Comparison of ENCODE assay signal across 8 cellular contexts in genomic region chr17:46191332-46192210, GRCh38. TPM values are rescaled to one million over a fixed set of nuclear protein-coding genes. Genes with fewer than 3 reads are reported as not detected.
A peak's percentile ranks its signal among the peaks of the same experiment; 100 is the strongest.
DNase-seq lines count a peak whose midpoint lies in the region; ATAC-seq and TF ChIP-seq lines count a peak whose summit lies in the region.

No MANE protein-coding gene starts in this region.

- peak overlapping the region; percentile 97 for H3K4me3 Mint-ChIP-seq in activated CD4-positive, alpha-beta T cell treated with anti-CD3 and anti-CD28 coated beads, Interleukin-2, amount 10 ng/mL, durations not matched to agents 24 days and 14 days
- H3K4me3 Mint-ChIP-seq in T-helper 17 cell (peak overlapping the region; percentile 100), endodermal cell (peak overlapping the region; percentile 89)

- 0 to 3% methylated on average over 6 to 16 of the region's 21 CpGs for WGBS in endodermal cell (ENCODE audit: insufficient coverage in 1 of 2, insufficient read length in 1 of 2), 2 experiments
- 0 to 1% methylated on average over 21 of the region's 21 CpGs for WGBS in aorta, 2 donors

- H3K79me2 ChIP-seq in MM.1S (ENCODE audit: low read length), result peaks cover 75% of the 10 kb centered on the region

- intact Hi-C loops in activated CD4-positive, alpha-beta T cell treated with anti-CD3 and anti-CD28 coated beads, Interleukin-2, amount 10 ng/mL, durations not matched to agents 24 days and 14 days (cut with micrococcal nuclease), result loop anchor here (2.0 to 5.0 kb wide), 4 partner anchors 13 to 874 kb away; partner anchors contain the start of genes GOSR2 and MAP3K14
- intact Hi-C loops in aorta (cut with DNase I), result loop anchor here (5.0 kb wide), 3 partner anchors 34 to 149 kb away; no protein-coding TSS in a partner anchor

- peak overlapping the region; percentile 99 for H3K27ac Mint-ChIP-seq in activated CD4-positive, alpha-beta T cell treated with anti-CD3 and anti-CD28 coated beads, Interleukin-2, amount 10 ng/mL, durations not matched to agents 24 days and 14 days
- H3K27ac Mint-ChIP-seq in T-helper 17 cell, result peak overlapping the region; percentile 99
- peak overlapping the region; percentile 93 for H3K27ac Mint-ChIP-seq in endodermal cell

- H2AFZ ChIP-seq in MM.1S (ENCODE audit: low read length), result no peak overlapping the region

- DNase-seq in activated CD4-positive, alpha-beta T cell treated with anti-CD3 and anti-CD28 coated beads, Interleukin-2, amount 10 ng/mL, durations not matched to agents 24 days and 14 days, result peak; percentile 82
- no peak for DNase-seq in activated CD4-positive, alpha-beta T cell treated with anti-CD3 and anti-CD28 coated beads for 4 hours
- DNase-seq in MM.1S (peak; percentile 21), T-helper 17 cell (no peak), endodermal cell (peak; percentile 85), aorta (no peak), dedifferentiated amniotic fluid mesenchymal stem cell (ENCODE audit: extremely low spot score) (no peak)

- H3K9me3 Mint-ChIP-seq in activated CD4-positive, alpha-beta T cell treated with anti-CD3 and anti-CD28 coated beads, Interleukin-2, amount 10 ng/mL, durations not matched to agents 24 days and 14 days, result no peaks in the 10 kb centered on the region
- H3K9me3 Mint-ChIP-seq in endodermal cell, result no peaks in the 10 kb centered on the region

- no peaks in the 10 kb centered on the region for H3K27me3 Mint-ChIP-seq in activated CD4-positive, alpha-beta T cell treated with anti-CD3 and anti-CD28 coated beads, Interleukin-2, amount 10 ng/mL, durations not matched to agents 24 days and 14 days
- H3K27me3 Mint-ChIP-seq in T-helper 17 cell (no peaks in the 10 kb centered on the region), endodermal cell (ENCODE audit: insufficient read depth) (no peaks in the 10 kb centered on the region)

- H3K4me1 ChIP-seq in MM.1S (ENCODE audit: low read length), result peaks cover 27% of the 10 kb centered on the region
- H3K4me1 ChIP-seq in endodermal cell (ENCODE audit: control insufficient read depth, insufficient read depth, low read length), result peaks cover 8% of the 10 kb centered on the region
- H3K4me1 ChIP-seq in mucosa of stomach (ENCODE audit: control insufficient read depth, insufficient read depth, low read length), result peaks cover 52% of the 10 kb centered on the region
- H3K4me1 ChIP-seq in aorta (ENCODE audit: control insufficient read depth in 1 of 2, insufficient read depth in 2 of 2, low read length in 2 of 2), result peaks cover 0 to 3% of the 10 kb centered on the region in 2 donors

- peak overlapping the region; percentile 66 for H3K4me2 ChIP-seq in MM.1S (ENCODE audit: low read depth, low read length)

- peak overlapping the region; percentile 75 for H3K4me3 ChIP-seq in MM.1S (ENCODE audit: low read length)
- peak overlapping the region; percentile 88 for H3K4me3 ChIP-seq in endodermal cell (ENCODE audit: low read length)
- H3K4me3 ChIP-seq in mucosa of stomach (ENCODE audit: low read length), result peak overlapping the region; percentile 42
- peak overlapping the region; percentile 100 for H3K4me3 ChIP-seq in aorta (ENCODE audit: low read length in 2 of 2)

- H3K27me3 ChIP-seq in MM.1S (replicated peaks; ENCODE audit: insufficient read depth, low read length) (no peaks in the 10 kb centered on the region), endodermal cell (ENCODE audit: control insufficient read depth, insufficient read depth, low read length, poor library complexity, severe bottlenecking) (no peaks in the 10 kb centered on the region), mucosa of stomach (ENCODE audit: control insufficient read depth, insufficient read depth, low read length) (no peaks in the 10 kb centered on the region), aorta (ENCODE audit: control insufficient read depth in 1 of 2, insufficient read depth in 2 of 2, low read length in 1 of 2) (no peaks in the 10 kb centered on the region)

- H3K36me3 ChIP-seq in MM.1S (replicated peaks; ENCODE audit: insufficient read depth, low read length), result no peaks in the 10 kb centered on the region
- no peaks in the 10 kb centered on the region for H3K36me3 ChIP-seq in endodermal cell (ENCODE audit: control insufficient read depth, insufficient read depth, low read length)
- H3K36me3 ChIP-seq in mucosa of stomach (ENCODE audit: control insufficient read depth, insufficient read depth, low read length), result no peaks in the 10 kb centered on the region
- H3K36me3 ChIP-seq in aorta (ENCODE audit: control insufficient read depth in 1 of 2, insufficient read depth in 2 of 2, low read length in 1 of 2), result no peaks in the 10 kb centered on the region

- peak overlapping the region; percentile 65; the same call in 1 of the 2 replicates for H3K27ac ChIP-seq in MM.1S (ENCODE audit: low read length)
- H3K27ac ChIP-seq in endodermal cell (ENCODE audit: low read depth, low read length), result peak overlapping the region; percentile 92
- peak overlapping the region in 1 of 2 donors; percentile 86 for H3K27ac ChIP-seq in aorta (ENCODE audit: low read depth in 1 of 2, low read length in 2 of 2)

- peaks cover 54% of the 10 kb centered on the region for H3K4me1 Mint-ChIP-seq in activated CD4-positive, alpha-beta T cell treated with anti-CD3 and anti-CD28 coated beads, Interleukin-2, amount 10 ng/mL, durations not matched to agents 24 days and 14 days
- H3K4me1 Mint-ChIP-seq in T-helper 17 cell (peaks cover 59% of the 10 kb centered on the region), endodermal cell (peaks cover 44% of the 10 kb centered on the region)

- peaks cover 25% of the 10 kb centered on the region for H3F3A ChIP-seq in MM.1S (ENCODE audit: insufficient read depth, low read length)

- H3K9me2 ChIP-seq in MM.1S (replicated peaks; ENCODE audit: insufficient read depth, low read length), result no peaks in the 10 kb centered on the region

- TF ChIP-seq CTCF in MM.1S (IDR thresholded peaks at IDR 0.05; ENCODE audit: low read length) (no peak), endodermal cell (conservative IDR thresholded peaks at IDR 0.05) (no peak)

- peaks cover 34% of the 10 kb centered on the region for H4K20me1 ChIP-seq in MM.1S (ENCODE audit: insufficient read depth, low read length)

- ATAC-seq in T-helper 17 cell, result no peak
- ATAC-seq in aorta (ENCODE audit: low FRiP score), result no peak

- H3K9me3 ChIP-seq in MM.1S (replicated peaks; ENCODE audit: insufficient read depth, low read length) (no peaks in the 10 kb centered on the region), T-helper 17 cell (ENCODE audit: control insufficient read depth, low read length, poor library complexity, severe bottlenecking) (no peaks in the 10 kb centered on the region), endodermal cell (ENCODE audit: control insufficient read depth, low read length) (no peaks in the 10 kb centered on the region), mucosa of stomach (ENCODE audit: control insufficient read depth, low read length) (no peaks in the 10 kb centered on the region), aorta (ENCODE audit: control insufficient read depth, low read length) (no peaks in the 10 kb centered on the region)

- peak overlapping the region; percentile 73; the same call in 1 of the 2 replicates for H3K9ac ChIP-seq in MM.1S (ENCODE audit: low read length)
- peak overlapping the region; percentile 95 for H3K9ac ChIP-seq in endodermal cell (ENCODE audit: extremely low read depth, low read length, poor library complexity, severe bottlenecking)
- peak overlapping the region; percentile 97 for H3K9ac ChIP-seq in mucosa of stomach (ENCODE audit: low read length)

- H3K36me3 Mint-ChIP-seq in activated CD4-positive, alpha-beta T cell treated with anti-CD3 and anti-CD28 coated beads, Interleukin-2, amount 10 ng/mL, durations not matched to agents 24 days and 14 days (ENCODE audit: low read depth), result peaks cover 11% of the 10 kb centered on the region
- H3K36me3 Mint-ChIP-seq in T-helper 17 cell (ENCODE audit: low read depth), result peaks cover 5% of the 10 kb centered on the region
- peaks cover 4% of the 10 kb centered on the region for H3K36me3 Mint-ChIP-seq in endodermal cell (ENCODE audit: low read depth)

RNA-seq across cellular contexts. Expression of gene KANSL1, which starts 1.7 kb away (rescaled TPM):
- 79.7 and 82.8 TPM in 2 replicates for total RNA-seq in activated CD4-positive, alpha-beta T cell treated with anti-CD3 and anti-CD28 coated beads, Interleukin-2, amount 10 ng/mL, durations not matched to agents 24 days and 14 days
- total RNA-seq in T-helper 17 cell (100 to 1,000 TPM; 142 to 187 TPM), endodermal cell (100 to 1,000 TPM; 137 to 144 TPM), aorta (100 to 1,000 TPM in 1 of 2 donors, 10 to 100 TPM in 1; 94.1 to 109 TPM)
- polyA plus RNA-seq in endodermal cell (2013, experiment 1 of 2), result 51.0 TPM
- 47.0 TPM for polyA plus RNA-seq in endodermal cell (2013, experiment 2 of 2)
- polyA plus RNA-seq in aorta, result 10 to 100 TPM in 1 of 2 donors, 1 to 10 TPM in 1; 6.5 to 18.7 TPM

Comparison
In these comparisons a context has a peak if more than half of its experiments do, and no peak if none do; other contexts are left out.
1. DNase-seq: peak in activated CD4-positive, alpha-beta T cell treated with anti-CD3 and anti-CD28 coated beads, Interleukin-2, amount 10 ng/mL, durations not matched to agents 24 days and 14 days (single experiment), MM.1S (single experiment) and endodermal cell (single experiment); none in activated CD4-positive, alpha-beta T cell treated with anti-CD3 and anti-CD28 coated beads for 4 hours (0 of 2), T-helper 17 cell (0 of 3), aorta (0 of 2) and dedifferentiated amniotic fluid mesenchymal stem cell (single experiment).
2. H3K4me3 ChIP-seq: peak in every context shown above with its lines; median percentile 100 in aorta; 88 in endodermal cell; 75 in MM.1S; 42 in mucosa of stomach.
3. Peak in every context shown above with its lines, with median percentiles within 50 percentile points of each other: H3K27ac Mint-ChIP-seq, H3K4me3 Mint-ChIP-seq and H3K9ac ChIP-seq.